ENCODE assay signal across 8 cellular contexts in the genomic region with DNA sequence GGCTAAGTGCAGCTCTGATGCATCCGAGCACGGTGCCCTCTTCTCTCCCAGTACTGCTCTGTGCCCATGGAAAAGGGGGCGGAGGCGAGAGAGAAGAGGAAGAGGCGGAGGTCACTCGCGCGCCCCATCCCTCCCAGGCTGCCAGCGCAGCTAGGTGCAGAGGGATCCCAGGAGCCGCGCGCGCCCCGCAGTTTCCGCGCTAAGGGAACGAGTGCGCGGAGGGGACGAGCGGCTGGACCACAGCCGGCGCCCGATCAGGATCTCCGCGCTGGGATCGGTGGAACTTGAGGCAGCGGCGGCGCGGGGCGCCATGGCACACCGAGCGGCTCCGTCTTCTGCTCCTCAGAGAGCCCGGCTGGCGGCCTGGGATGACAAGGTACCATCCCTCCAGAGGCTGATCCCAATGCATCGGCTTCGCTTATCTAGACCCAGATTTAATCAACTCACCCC. TPM values are rescaled to one million over a fixed set of nuclear protein-coding genes. Genes with fewer than 3 reads are reported as not detected.
DNase-seq lines count a peak whose midpoint lies in the region; ATAC-seq and TF ChIP-seq lines count a peak whose summit lies in the region.

TSS of gene PTGFR (plus strand) at position 114 of the 450 bp plus-strand sequence. CDS start 1,770 bp downstream, outside the sequence.

- WGBS in suprapubic skin = 2% methylated on average over 29 of the region's 39 CpGs

- H3K9me3 Mint-ChIP-seq in stimulated activated naive B cell treated with anti-CD40 and anti-IgM and Interleukin-4, amounts not matched to agents 10 μg/mL and 1 μg/mL and 100 μg/mL, for 72 hours = peaks cover 4 to 10% of the 10 kb centered on the region in 2 donors
- peaks cover 15% of the 10 kb centered on the region for H3K9me3 Mint-ChIP-seq in stimulated activated memory B cell treated with anti-CD40 and anti-IgM and Interleukin-4, amounts not matched to agents 10 μg/mL and 1 μg/mL and 100 μg/mL, for 72 hours

- TF ChIP-seq CTCF in suprapubic skin (IDR thresholded peaks at IDR 0.05) = no peak

- no peak within 1 kb of the TSS for H3K27ac Mint-ChIP-seq in stimulated activated naive B cell treated with anti-CD40 and anti-IgM and Interleukin-4, amounts not matched to agents 10 μg/mL and 1 μg/mL and 100 μg/mL, for 72 hours
- H3K27ac Mint-ChIP-seq in stimulated activated memory B cell treated with anti-CD40 and anti-IgM and Interleukin-4, amounts not matched to agents 10 μg/mL and 1 μg/mL and 100 μg/mL, for 72 hours = no peak within 1 kb of the TSS

- H3K4me3 Mint-ChIP-seq in stimulated activated naive B cell treated with anti-CD40 and anti-IgM and Interleukin-4, amounts not matched to agents 10 μg/mL and 1 μg/mL and 100 μg/mL, for 72 hours = no peak within 1 kb of the TSS
- no peak within 1 kb of the TSS for H3K4me3 Mint-ChIP-seq in stimulated activated memory B cell treated with anti-CD40 and anti-IgM and Interleukin-4, amounts not matched to agents 10 μg/mL and 1 μg/mL and 100 μg/mL, for 72 hours

- H3K27me3 Mint-ChIP-seq in stimulated activated naive B cell treated with anti-CD40 and anti-IgM and Interleukin-4, amounts not matched to agents 10 μg/mL and 1 μg/mL and 100 μg/mL, for 72 hours = peaks cover 32 to 55% of the 10 kb centered on the region in 2 donors
- H3K27me3 Mint-ChIP-seq in stimulated activated memory B cell treated with anti-CD40 and anti-IgM and Interleukin-4, amounts not matched to agents 10 μg/mL and 1 μg/mL and 100 μg/mL, for 72 hours = peaks cover 35% of the 10 kb centered on the region

- peaks cover 7% of the 10 kb centered on the region for H3K27me3 ChIP-seq in suprapubic skin

- no peak for TF ChIP-seq POLR2A in suprapubic skin (IDR thresholded peaks at IDR 0.05)

- peaks cover 8% of the 10 kb centered on the region for H3K4me1 ChIP-seq in suprapubic skin

- no peak for ATAC-seq in stimulated activated naive B cell treated with anti-CD40 and anti-IgM and Interleukin-4, amounts not matched to agents 10 μg/mL and 1 μg/mL and 100 μg/mL, for 72 hours (replicated peaks)
- ATAC-seq in stimulated activated memory B cell treated with anti-CD40 and anti-IgM and Interleukin-4, amounts not matched to agents 10 μg/mL and 1 μg/mL and 100 μg/mL, for 72 hours = no peak

- peaks cover 0 to 3% of the 10 kb centered on the region in 2 donors for H3K4me1 Mint-ChIP-seq in stimulated activated naive B cell treated with anti-CD40 and anti-IgM and Interleukin-4, amounts not matched to agents 10 μg/mL and 1 μg/mL and 100 μg/mL, for 72 hours
- H3K4me1 Mint-ChIP-seq in stimulated activated memory B cell treated with anti-CD40 and anti-IgM and Interleukin-4, amounts not matched to agents 10 μg/mL and 1 μg/mL and 100 μg/mL, for 72 hours = peaks cover 7% of the 10 kb centered on the region

- H3K36me3 ChIP-seq in suprapubic skin = no peaks in the 10 kb centered on the region

- TF ChIP-seq EP300 in suprapubic skin (IDR thresholded peaks at IDR 0.05) = no peak

- no peaks in the 10 kb centered on the region for H3K9me3 ChIP-seq in suprapubic skin

- H3K27ac ChIP-seq in suprapubic skin = peak within 1 kb of the TSS; percentile 89

- H3K4me3 ChIP-seq in suprapubic skin = peak within 1 kb of the TSS; percentile 56

- H3K36me3 Mint-ChIP-seq in stimulated activated naive B cell treated with anti-CD40 and anti-IgM and Interleukin-4, amounts not matched to agents 10 μg/mL and 1 μg/mL and 100 μg/mL, for 72 hours = no peaks in the 10 kb centered on the region
- H3K36me3 Mint-ChIP-seq in stimulated activated memory B cell treated with anti-CD40 and anti-IgM and Interleukin-4, amounts not matched to agents 10 μg/mL and 1 μg/mL and 100 μg/mL, for 72 hours = no peaks in the 10 kb centered on the region

- DNase-seq in HT1080 (ENCODE audit: low read depth) (peak; percentile 69), astrocyte of the hippocampus (ENCODE audit: low read depth, low spot score) (peak; percentile 68), iris pigment epithelial cell (ENCODE audit: low read depth) (peak; percentile 30), suprapubic skin (ENCODE audit: low spot score in 2 of 2) (peak in 1 of 2 donors; percentile 69), NCI-H1092 treated with DMSO at 0.1 percent for 48 hours (lab: John Stamatoyannopoulos, UW) (no peak), inferior parietal cortex (ENCODE audit: extremely low spot score) (no peak)
- DNase-seq in stimulated activated naive B cell treated with anti-CD40 and anti-IgM and Interleukin-4, amounts not matched to agents 10 μg/mL and 1 μg/mL and 100 μg/mL, for 72 hours = no peak

RNA-seq across cellular contexts. Expression of gene PTGFR, which starts in this region (rescaled TPM):
- total RNA-seq in HT1080 (2014; rRNA removed; shearing (Covaris generic)) = 2.7 and 3.1 TPM in 2 replicates
- polyA plus RNA-seq in HT1080 (2015; cell fraction: cytosol; rRNA removed) = 2.2 and 2.5 TPM in 2 replicates
- polyA plus RNA-seq in HT1080 (2015; cell fraction: nucleus; rRNA removed) = 3.5 and 4.5 TPM in 2 replicates
- 1 to 10 TPM; 2.2 to 5.9 (median 3.2) TPM for total RNA-seq in suprapubic skin

Comparison
In these comparisons a context has a peak if more than half of its experiments do, and no peak if none do; other contexts are left out.
1. DNase-seq: peak in HT1080 (single experiment), astrocyte of the hippocampus (single experiment) and iris pigment epithelial cell (single experiment); none in stimulated activated naive B cell treated with anti-CD40 and anti-IgM and Interleukin-4, amounts not matched to agents 10 μg/mL and 1 μg/mL and 100 μg/mL, for 72 hours (single experiment), NCI-H1092 treated with DMSO at 0.1 percent for 48 hours (single experiment) and inferior parietal cortex (single experiment).